Comparison of ENCODE assay signal across 15 cellular contexts in genomic region chr2:143121079-143121478, GRCh38. TPM values are rescaled to one million over a fixed set of nuclear protein-coding genes. Genes with fewer than 3 reads are reported as not detected.
DNase-seq lines count a peak whose midpoint lies in the region; ATAC-seq and TF ChIP-seq lines count a peak whose summit lies in the region.
"Had no signal": no experiment of that assay in that cellular context is flagged by ENCODE, and none has a peak within 500 bp of the region (broad histone marks: within the 10 kb centered on the region; RNA-seq: fewer than 3 reads in every experiment).

No MANE protein-coding gene starts in this region.

- no peak for TF ChIP-seq CTCF in GM12865 (IDR thresholded peaks at IDR 0.05; ENCODE audit: insufficient read depth, low read depth, low read length, missing control alignments)
- TF ChIP-seq CTCF in OCI-LY7 (conservative IDR thresholded peaks at IDR 0.05; ENCODE audit: low read length) = no peak

- peak; percentile 40 for DNase-seq in GM12865 (ENCODE audit: low read depth)
- DNase-seq in OCI-LY7 (ENCODE audit: low spot score) = peak; percentile 65
- no peak for DNase-seq in HuH-7.5 (ENCODE audit: low spot score)
- DNase-seq in GDM1 (lab: John Stamatoyannopoulos, UW) = no peak
- DNase-seq in H4 (ENCODE audit: low spot score) = no peak
- no peak for DNase-seq in UCSD-AML1 (lab: John Stamatoyannopoulos, UW; ENCODE audit: unreplicated experiment)
- DNase-seq: activated CD4-positive, alpha-beta T cell treated with anti-CD3 and anti-CD28 coated beads for 1 hour; activated effector memory CD4-positive, alpha-beta T cell treated with Interleukin-2 at 50 U/mL for 16 hours; effector memory CD4-positive, alpha-beta T cell; foreskin keratinocyte; immature natural killer cell; NCI-H2171 treated with DMSO at 0.1 percent for 48 hours had no signal

- peak overlapping the region; percentile 98 for H2AFZ ChIP-seq in OCI-LY7 (ENCODE audit: low read length)

- no peaks in the 10 kb centered on the region for H3K9me2 ChIP-seq in OCI-LY7 (ENCODE audit: insufficient read depth, low read length)

- ATAC-seq in GM18907 (IDR thresholded peaks at IDR 0.05; ENCODE audit: unreplicated experiment) = peak; percentile 47
- ATAC-seq in HG02678 (IDR thresholded peaks at IDR 0.05; ENCODE audit: unreplicated experiment) = peak; percentile 82
- ATAC-seq: foreskin keratinocyte had no signal

- BruUV-seq in OCI-LY7 (replicated peaks; lab: Mats Ljungman, UMichigan) = no TSS peak

- H3K27ac ChIP-seq in OCI-LY7 (ENCODE audit: low read depth, low read length, poor library complexity, severe bottlenecking) = peak overlapping the region; percentile 31
- H3K27ac ChIP-seq: breast epithelium, foreskin keratinocyte had no signal

- H3K36me3 ChIP-seq in OCI-LY7 (ENCODE audit: insufficient read depth, low read length) = no peaks in the 10 kb centered on the region
- H3K36me3 ChIP-seq: breast epithelium had no signal

- no peaks in the 10 kb centered on the region for H4K20me1 ChIP-seq in OCI-LY7 (ENCODE audit: insufficient read depth, low read length)

- H3K4me3 ChIP-seq in GM12865 (ENCODE audit: low read depth, low read length) (no peak overlapping the region), OCI-LY7 (ENCODE audit: low read depth, low read length, poor library complexity, severe bottlenecking) (peak overlapping the region; percentile 28)
- H3K4me3 ChIP-seq: breast epithelium had no signal

- CTCF ChIA-PET in OCI-LY7 (lab: Charles Lee; ENCODE audit: unreplicated experiment) = no interaction called here

- peaks cover 16% of the 10 kb centered on the region for H3K4me1 ChIP-seq in OCI-LY7 (ENCODE audit: insufficient read depth, low read length, poor library complexity, severe bottlenecking)
- H3K4me1 ChIP-seq: breast epithelium, foreskin keratinocyte had no signal

- H3K4me2 ChIP-seq in OCI-LY7 (ENCODE audit: low read length) = peak overlapping the region; percentile 59

- peaks cover 12% of the 10 kb centered on the region; the same call in 1 of the 2 replicates for H3K9me3 ChIP-seq in OCI-LY7 (ENCODE audit: low read length)
- H3K9me3 ChIP-seq: breast epithelium had no signal

- intact Hi-C loops in OCI-LY7 (cut with micrococcal nuclease; ENCODE audit: unreplicated experiment) = loop anchor here (10.0 kb wide), 2 partner anchors 1114 to 1214 kb away; a partner anchor contains a TSS

- POLR2A ChIA-PET in OCI-LY7 (lab: Charles Lee) = interaction anchor here (0.6 to 2.5 kb wide), 11 partner anchors 9 to 1586 kb away, joined by 3 to 11 read pairs (median 5); partner anchors contain the start of gene ARHGAP15

- no peaks in the 10 kb centered on the region for H3K79me2 ChIP-seq in OCI-LY7 (ENCODE audit: insufficient read depth, low read depth, low read length)

RNA-seq across cellular contexts. Expression of gene ARHGAP15, which starts 8.1 kb away (rescaled TPM):
- total RNA-seq in OCI-LY7 (2014; rRNA removed; shearing (Covaris generic)) = 98.4 and 115 TPM in 2 replicates
- total RNA-seq in OCI-LY7 (2022) = 72.1 and 84.1 TPM in 2 replicates
- total RNA-seq in H4 (2014; rRNA removed; shearing (Covaris generic)) = 0.15 TPM in 1 of 2 replicates, not detected in the other
- total RNA-seq: foreskin keratinocyte had no signal

Comparison
In these comparisons a context has a peak if more than half of its experiments do, and no peak if none do; other contexts are left out.
1. DNase-seq: peak in GM12865 (single experiment) and OCI-LY7 (single experiment); none in HuH-7.5 (single experiment), GDM1 (single experiment), H4 (single experiment) and UCSD-AML1 (single experiment).
2. RNA of gene ARHGAP15, which starts 8.1 kb away (total RNA-seq): 72.1 to 115 TPM in OCI-LY7; 0.15 TPM in H4; every median in the first group is over 10 times any median in the second.